In genomic region chr16:20741555-20742285, GRCh38 we compare ENCODE assay signal across 1 cellular context.
A peak's percentile ranks its signal among the peaks of the same experiment; 100 is the strongest.
TF ChIP-seq lines count a peak whose summit lies in the region.

Gene THUMPD1 (minus strand): TSS chr16:20741818. CDS start chr16:20741739, 79 bp downstream.

TF ChIP-seq in HEK293, 187 proteins besides CTCF, POLR2A, EP300 and RAD21 (continued from another document and continues in another):
- TF ChIP-seq ZBTB49 (tag by site-specific recombination; IDR thresholded peaks at IDR 0.05; ENCODE audit: low read depth) (no peak), ZNF529 (tag by site-specific recombination; IDR thresholded peaks at IDR 0.05; ENCODE audit: insufficient replicate concordance) (no peak), ZBTB10 (tag by site-specific recombination; IDR thresholded peaks at IDR 0.05) (no peak), GLIS1 (tag by site-specific recombination; IDR thresholded peaks at IDR 0.05) (peak; percentile 56; the same call in 1 of the 2 replicates), ZNF654 (tag by site-specific recombination; IDR thresholded peaks at IDR 0.05; ENCODE audit: low read depth) (no peak), ZNF211 (tag by site-specific recombination; IDR thresholded peaks at IDR 0.05; ENCODE audit: low read depth) (no peak), ZNF768 (tag by site-specific recombination; IDR thresholded peaks at IDR 0.05) (no peak), KLF16 (tag by site-specific recombination; IDR thresholded peaks at IDR 0.05) (peak; percentile 97), ZNF561 (tag by site-specific recombination; IDR thresholded peaks at IDR 0.05; ENCODE audit: borderline replicate concordance) (no peak), SP3 (tag by site-specific recombination; IDR thresholded peaks at IDR 0.05) (peak; percentile 92), ZNF112 (tag by site-specific recombination; IDR thresholded peaks at IDR 0.05) (no peak), MEIS1 (CRISPR knock-in tag; IDR thresholded peaks at IDR 0.05; ENCODE audit: borderline replicate concordance) (no peak), GLIS2 (tag by site-specific recombination; IDR thresholded peaks at IDR 0.05) (peak; percentile 53; the same call in 1 of the 2 replicates), ZNF214 (tag by site-specific recombination; IDR thresholded peaks at IDR 0.05; ENCODE audit: borderline replicate concordance) (no peak), SALL2 (tag by site-specific recombination; IDR thresholded peaks at IDR 0.05; ENCODE audit: borderline replicate concordance) (no peak), ZNF837 (tag by site-specific recombination; IDR thresholded peaks at IDR 0.05) (no peak), ZNF596 (tag by site-specific recombination; IDR thresholded peaks at IDR 0.05) (no peak), ZNF2 (tag by site-specific recombination; IDR thresholded peaks at IDR 0.05) (no peak), BCL11A (tag by site-specific recombination; IDR thresholded peaks at IDR 0.05; ENCODE audit: low read depth) (no peak), PRDM1 (tag by site-specific recombination; IDR thresholded peaks at IDR 0.05) (no peak), MYNN (tag by site-specific recombination; IDR thresholded peaks at IDR 0.05; ENCODE audit: borderline replicate concordance) (no peak), ZXDB (tag by site-specific recombination; IDR thresholded peaks at IDR 0.05) (peak; percentile 89), ZNF473 (tag by site-specific recombination; IDR thresholded peaks at IDR 0.05) (no peak), ZNF423 (tag by site-specific recombination; IDR thresholded peaks at IDR 0.05) (no peak), ZNF707 (tag by site-specific recombination; IDR thresholded peaks at IDR 0.05) (no peak), ZNF335 (tag by site-specific recombination; conservative IDR thresholded peaks at IDR 0.05) (peak; percentile 88), WT1 (tag by site-specific recombination; IDR thresholded peaks at IDR 0.05) (no peak), ZFP69B (tag by site-specific recombination; IDR thresholded peaks at IDR 0.05) (peak; percentile 66; the same call in 1 of the 2 replicates), ZNF121 (tag by site-specific recombination; IDR thresholded peaks at IDR 0.05) (no peak), ZNF174 (tag by site-specific recombination; IDR thresholded peaks at IDR 0.05) (no peak), MZF1 (tag by site-specific recombination; IDR thresholded peaks at IDR 0.05; ENCODE audit: borderline replicate concordance) (no peak), ZNF692 (tag by site-specific recombination; IDR thresholded peaks at IDR 0.05) (peak; percentile 75), ZNF548 (tag by site-specific recombination; IDR thresholded peaks at IDR 0.05) (no peak), ZNF202 (tag by site-specific recombination; IDR thresholded peaks at IDR 0.05; ENCODE audit: borderline replicate concordance) (no peak), ZNF555 (tag by site-specific recombination; conservative IDR thresholded peaks at IDR 0.05) (no peak), FEZF1 (tag by site-specific recombination; IDR thresholded peaks at IDR 0.05) (no peak), REST (tag by site-specific recombination; IDR thresholded peaks at IDR 0.05) (no peak), SP2 (tag by site-specific recombination; IDR thresholded peaks at IDR 0.05) (peak; percentile 71), YY1 (tag by site-specific recombination; IDR thresholded peaks at IDR 0.05) (peak; percentile 65; the same call in 1 of the 2 replicates), ZNF416 (tag by site-specific recombination; IDR thresholded peaks at IDR 0.05) (no peak), ZNF391 (tag by site-specific recombination; IDR thresholded peaks at IDR 0.05; ENCODE audit: borderline replicate concordance, low read depth) (0 out of 2 replicates have a peak, but pooled peaks have one; percentile 37), ZNF626 (tag by site-specific recombination; IDR thresholded peaks at IDR 0.05) (no peak), ZNF426 (tag by site-specific recombination; IDR thresholded peaks at IDR 0.05) (no peak), ZNF133 (tag by site-specific recombination; IDR thresholded peaks at IDR 0.05) (no peak)
- TF ChIP-seq, protein P1, sequence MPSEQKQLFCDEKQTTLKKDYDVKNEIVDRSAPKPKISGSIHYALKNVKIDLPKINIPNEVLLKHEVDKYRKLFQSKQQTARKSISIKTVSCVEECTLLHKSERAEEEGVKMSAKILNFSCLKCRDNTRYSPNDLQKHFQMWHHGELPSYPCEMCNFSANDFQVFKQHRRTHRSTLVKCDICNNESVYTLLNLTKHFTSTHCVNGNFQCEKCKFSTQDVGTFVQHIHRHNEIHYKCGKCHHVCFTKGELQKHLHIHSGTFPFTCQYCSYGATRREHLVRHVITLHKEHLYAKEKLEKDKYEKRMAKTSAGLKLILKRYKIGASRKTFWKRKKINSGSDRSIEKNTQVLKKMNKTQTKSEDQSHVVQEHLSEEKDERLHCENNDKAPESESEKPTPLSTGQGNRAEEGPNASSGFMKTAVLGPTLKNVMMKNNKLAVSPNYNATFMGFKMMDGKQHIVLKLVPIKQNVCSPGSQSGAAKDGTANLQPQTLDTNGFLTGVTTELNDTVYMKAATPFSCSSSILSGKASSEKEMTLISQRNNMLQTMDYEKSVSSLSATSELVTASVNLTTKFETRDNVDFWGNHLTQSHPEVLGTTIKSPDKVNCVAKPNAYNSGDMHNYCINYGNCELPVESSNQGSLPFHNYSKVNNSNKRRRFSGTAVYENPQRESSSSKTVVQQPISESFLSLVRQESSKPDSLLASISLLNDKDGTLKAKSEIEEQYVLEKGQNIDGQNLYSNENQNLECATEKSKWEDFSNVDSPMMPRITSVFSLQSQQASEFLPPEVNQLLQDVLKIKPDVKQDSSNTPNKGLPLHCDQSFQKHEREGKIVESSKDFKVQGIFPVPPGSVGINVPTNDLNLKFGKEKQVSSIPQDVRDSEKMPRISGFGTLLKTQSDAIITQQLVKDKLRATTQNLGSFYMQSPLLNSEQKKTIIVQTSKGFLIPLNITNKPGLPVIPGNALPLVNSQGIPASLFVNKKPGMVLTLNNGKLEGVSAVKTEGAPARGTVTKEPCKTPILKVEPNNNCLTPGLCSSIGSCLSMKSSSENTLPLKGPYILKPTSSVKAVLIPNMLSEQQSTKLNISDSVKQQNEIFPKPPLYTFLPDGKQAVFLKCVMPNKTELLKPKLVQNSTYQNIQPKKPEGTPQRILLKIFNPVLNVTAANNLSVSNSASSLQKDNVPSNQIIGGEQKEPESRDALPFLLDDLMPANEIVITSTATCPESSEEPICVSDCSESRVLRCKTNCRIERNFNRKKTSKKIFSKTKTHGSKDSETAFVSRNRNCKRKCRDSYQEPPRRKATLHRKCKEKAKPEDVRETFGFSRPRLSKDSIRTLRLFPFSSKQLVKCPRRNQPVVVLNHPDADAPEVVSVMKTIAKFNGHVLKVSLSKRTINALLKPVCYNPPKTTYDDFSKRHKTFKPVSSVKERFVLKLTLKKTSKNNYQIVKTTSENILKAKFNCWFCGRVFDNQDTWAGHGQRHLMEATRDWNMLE (tag by site-specific recombination; conservative IDR thresholded peaks at IDR 0.05; ENCODE audit: low read depth): peak; percentile 36; the same call in 1 of the 2 replicates
- TF ChIP-seq, protein P2, sequence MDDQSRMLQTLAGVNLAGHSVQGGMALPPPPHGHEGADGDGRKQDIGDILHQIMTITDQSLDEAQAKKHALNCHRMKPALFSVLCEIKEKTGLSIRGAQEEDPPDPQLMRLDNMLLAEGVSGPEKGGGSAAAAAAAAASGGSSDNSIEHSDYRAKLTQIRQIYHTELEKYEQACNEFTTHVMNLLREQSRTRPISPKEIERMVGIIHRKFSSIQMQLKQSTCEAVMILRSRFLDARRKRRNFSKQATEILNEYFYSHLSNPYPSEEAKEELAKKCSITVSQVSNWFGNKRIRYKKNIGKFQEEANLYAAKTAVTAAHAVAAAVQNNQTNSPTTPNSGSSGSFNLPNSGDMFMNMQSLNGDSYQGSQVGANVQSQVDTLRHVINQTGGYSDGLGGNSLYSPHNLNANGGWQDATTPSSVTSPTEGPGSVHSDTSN (CRISPR knock-in tag; IDR thresholded peaks at IDR 0.05): peak; percentile 87; the same call in 1 of the 2 replicates
- TF ChIP-seq, protein P3, sequence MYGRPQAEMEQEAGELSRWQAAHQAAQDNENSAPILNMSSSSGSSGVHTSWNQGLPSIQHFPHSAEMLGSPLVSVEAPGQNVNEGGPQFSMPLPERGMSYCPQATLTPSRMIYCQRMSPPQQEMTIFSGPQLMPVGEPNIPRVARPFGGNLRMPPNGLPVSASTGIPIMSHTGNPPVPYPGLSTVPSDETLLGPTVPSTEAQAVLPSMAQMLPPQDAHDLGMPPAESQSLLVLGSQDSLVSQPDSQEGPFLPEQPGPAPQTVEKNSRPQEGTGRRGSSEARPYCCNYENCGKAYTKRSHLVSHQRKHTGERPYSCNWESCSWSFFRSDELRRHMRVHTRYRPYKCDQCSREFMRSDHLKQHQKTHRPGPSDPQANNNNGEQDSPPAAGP (tag by site-specific recombination; IDR thresholded peaks at IDR 0.05): peak; percentile 87
- TF ChIP-seq, protein P4, sequence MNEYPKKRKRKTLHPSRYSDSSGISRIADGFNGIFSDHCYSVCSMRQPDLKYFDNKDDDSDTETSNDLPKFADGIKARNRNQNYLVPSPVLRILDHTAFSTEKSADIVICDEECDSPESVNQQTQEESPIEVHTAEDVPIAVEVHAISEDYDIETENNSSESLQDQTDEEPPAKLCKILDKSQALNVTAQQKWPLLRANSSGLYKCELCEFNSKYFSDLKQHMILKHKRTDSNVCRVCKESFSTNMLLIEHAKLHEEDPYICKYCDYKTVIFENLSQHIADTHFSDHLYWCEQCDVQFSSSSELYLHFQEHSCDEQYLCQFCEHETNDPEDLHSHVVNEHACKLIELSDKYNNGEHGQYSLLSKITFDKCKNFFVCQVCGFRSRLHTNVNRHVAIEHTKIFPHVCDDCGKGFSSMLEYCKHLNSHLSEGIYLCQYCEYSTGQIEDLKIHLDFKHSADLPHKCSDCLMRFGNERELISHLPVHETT (tag by site-specific recombination; IDR thresholded peaks at IDR 0.05): peak; percentile 74
